27 cellular contexts compared by ENCODE assay signal in the genomic region with DNA sequence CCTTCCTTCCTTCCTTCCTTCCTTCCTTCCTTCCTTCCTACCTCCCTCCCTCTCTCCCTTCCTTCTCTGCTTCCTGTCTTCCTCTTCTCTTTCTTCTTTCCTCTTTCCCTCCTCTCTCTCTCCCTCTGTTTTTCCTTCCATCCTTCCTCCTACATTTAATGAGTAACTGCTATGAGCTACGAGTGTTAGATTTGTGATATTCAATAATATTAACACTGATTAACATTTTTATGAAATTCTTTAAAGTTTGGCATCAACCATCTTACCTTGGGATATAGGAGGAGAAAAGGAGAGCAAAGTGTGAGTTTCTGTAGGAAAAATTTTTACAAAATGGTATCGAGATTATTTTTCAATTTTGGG.
"Had no signal": no experiment of that assay in that cellular context is flagged by ENCODE, and none has a peak within 500 bp of the region (broad histone marks: within the 10 kb centered on the region; RNA-seq: fewer than 3 reads in every experiment).

No MANE protein-coding gene starts in this region.

- H3K27ac Mint-ChIP-seq: effector memory CD8-positive, alpha-beta T cell; naive thymus-derived CD8-positive, alpha-beta T cell; progenitor cell of endocrine pancreas had no signal

- ATAC-seq: effector memory CD8-positive, alpha-beta T cell; left cardiac atrium; left lung; naive thymus-derived CD8-positive, alpha-beta T cell; stimulated activated naive CD8-positive, alpha-beta T cell treated with anti-CD3 and anti-CD28 coated beads, Interleukin-15, amount 100 ng/mL, for 72 hours; upper lobe of right lung had no signal

- H3K9me3 ChIP-seq: colonic mucosa, esophagus squamous epithelium, left lung, right lobe of liver, suprapubic skin, transverse colon, upper lobe of right lung, vagina had no signal

- H3K9ac ChIP-seq: parathyroid adenoma had no signal

- H3K79me2 ChIP-seq: parathyroid adenoma had no signal

- H3K27me3 ChIP-seq: colonic mucosa, esophagus squamous epithelium, left lung, right lobe of liver, suprapubic skin, transverse colon, upper lobe of right lung, vagina had no signal

- H3K36me3 ChIP-seq: colonic mucosa, esophagus squamous epithelium, left lung, right lobe of liver, suprapubic skin, transverse colon, upper lobe of right lung, vagina had no signal

- H3K4me3 ChIP-seq: colonic mucosa, esophagus squamous epithelium, left lung, right lobe of liver, suprapubic skin, transverse colon, upper lobe of right lung, vagina had no signal

- H3K4me3 Mint-ChIP-seq: effector memory CD8-positive, alpha-beta T cell; naive thymus-derived CD8-positive, alpha-beta T cell; neural crest cell; stimulated activated naive CD8-positive, alpha-beta T cell treated with anti-CD3 and anti-CD28 coated beads, Interleukin-15, amount 100 ng/mL, for 72 hours had no signal

- H3K9me3 Mint-ChIP-seq: effector memory CD8-positive, alpha-beta T cell; naive thymus-derived CD8-positive, alpha-beta T cell; neural crest cell; stimulated activated naive CD8-positive, alpha-beta T cell treated with anti-CD3 and anti-CD28 coated beads, Interleukin-15, amount 100 ng/mL, for 72 hours had no signal

- DNase-seq: colonic mucosa; effector memory CD8-positive, alpha-beta T cell; erythroblast; esophagus squamous epithelium; foreskin melanocyte; head of caudate nucleus; left cardiac atrium; left lung; mesendoderm; naive thymus-derived CD8-positive, alpha-beta T cell; right lobe of liver; small intestine; stimulated activated CD4-positive, alpha-beta T cell treated with anti-CD3 and anti-CD28 coated beads, Interleukin-12 subunit alpha, Interleukin-12 subunit beta, amount 100 ng/mL, for 4 hours; stimulated activated CD4-positive, alpha-beta T cell treated with anti-CD3 and anti-CD28 coated beads, Interleukin-1b, Interleukin-23, amount 100 ng/mL, for 48 hours; stimulated activated CD4-positive, alpha-beta T cell treated with anti-CD3 and anti-CD28 coated beads, Interleukin-4, amount 100 ng/mL, for 1 hour; stimulated activated CD8-positive, alpha-beta memory T cell treated with anti-CD3 and anti-CD28 coated beads, Interleukin-4, amount 100 ng/mL, for 48 hours; stimulated activated naive CD4-positive, alpha-beta T cell; stimulated activated naive CD8-positive, alpha-beta T cell treated with anti-CD3 and anti-CD28 coated beads, Interleukin-15, amount 100 ng/mL, for 72 hours; transverse colon; upper lobe of right lung had no signal

- H3K36me3 Mint-ChIP-seq: naive thymus-derived CD8-positive, alpha-beta T cell had no signal

- FAIRE-seq: endometrium, islet of Langerhans, small intestine had no signal

- H2AFZ ChIP-seq: parathyroid adenoma had no signal

- H3K4me1 ChIP-seq: colonic mucosa, right lobe of liver had no signal

- H3K27ac ChIP-seq: colonic mucosa, left lung, parathyroid adenoma, right lobe of liver, suprapubic skin, upper lobe of right lung, vagina had no signal
